ENCODE assay signal across 14 cellular contexts in genomic region chr3:148757238-148757930, GRCh38. TPM values are rescaled to one million over a fixed set of nuclear protein-coding genes. Genes with fewer than 3 reads are reported as not detected.
DNase-seq lines count a peak whose midpoint lies in the region; ATAC-seq and TF ChIP-seq lines count a peak whose summit lies in the region.
"Had no signal": no experiment of that assay in that cellular context is flagged by ENCODE, and none has a peak within 500 bp of the region (broad histone marks: within the 10 kb centered on the region; RNA-seq: fewer than 3 reads in every experiment).

No MANE protein-coding gene starts in this region.

- H2AFZ ChIP-seq in IMR-90 (replicated peaks; ENCODE audit: low read length, poor library complexity), result no peak overlapping the region

- WGBS in IMR-90 (ENCODE audit: extremely low coverage in 2 of 2, insufficient read length in 1 of 2), 2 experiments, result 100% methylated on average over 2 of the region's 8 CpGs; no CpG with 5 or more reads in 1 of the 2 experiments
- 44 to 60% methylated on average over 8 of the region's 8 CpGs for WGBS in lung, 2 donors

- H3K9me3 ChIP-seq in IMR-90 (ENCODE audit: control insufficient read depth, insufficient read depth, low read length), result no peaks in the 10 kb centered on the region
- no peaks in the 10 kb centered on the region for H3K9me3 ChIP-seq in lung (ENCODE audit: control insufficient read depth in 2 of 2, insufficient read depth in 1 of 2, low read length in 1 of 2)
- no peaks in the 10 kb centered on the region for H3K9me3 ChIP-seq in BE2C

- no peak overlapping the region for H3K4me2 ChIP-seq in IMR-90 (ENCODE audit: low read depth, low read length)

- ATAC-seq in IMR-90 (ENCODE audit: low read depth) (peak; percentile 51), lung (ENCODE audit: insufficient read depth, low FRiP score) (peak; percentile 53), GM21447 (IDR thresholded peaks at IDR 0.05; ENCODE audit: unreplicated experiment) (no peak), HG02884 (IDR thresholded peaks at IDR 0.05; ENCODE audit: unreplicated experiment) (no peak)
- ATAC-seq: K562; stimulated activated memory B cell treated with anti-CD40 and anti-IgM and Interleukin-4, amounts not matched to agents 10 μg/mL and 1 μg/mL and 100 μg/mL, for 72 hours had no signal

- POLR2A ChIA-PET in IMR-90 (lab: Charles Lee; ENCODE audit: unreplicated experiment), result no interaction called here

- no peak for TF ChIP-seq POLR2A in IMR-90 (IDR thresholded peaks at IDR 0.05; ENCODE audit: low read depth, low read length)

- H2AK9ac ChIP-seq in IMR-90 (replicated peaks; ENCODE audit: low read depth, low read length, poor library complexity), result no peak overlapping the region

- no peaks in the 10 kb centered on the region for H3K79me1 ChIP-seq in IMR-90 (ENCODE audit: low read depth in 1 of 2, low read length in 2 of 2)

- no peak overlapping the region for H3K27ac ChIP-seq in IMR-90 (ENCODE audit: insufficient read depth, low read length)
- H3K27ac ChIP-seq in lung (ENCODE audit: low read depth in 1 of 2, low read length in 1 of 2), result no peak overlapping the region

- BruUV-seq in IMR-90 (replicated peaks; lab: Mats Ljungman, UMichigan), result no TSS peak

- no peaks in the 10 kb centered on the region for H3K4me1 ChIP-seq in IMR-90 (ENCODE audit: control insufficient read depth, insufficient read depth, low read length)
- H3K4me1 ChIP-seq in lung (ENCODE audit: control insufficient read depth in 2 of 2, insufficient read depth in 2 of 2, low read length in 2 of 2), result no peaks in the 10 kb centered on the region
- no peaks in the 10 kb centered on the region for H3K4me1 ChIP-seq in BE2C

- no peak overlapping the region for H2BK120ac ChIP-seq in IMR-90 (ENCODE audit: low read depth, low read length)

- no peak for TF ChIP-seq RAD21 in IMR-90 (IDR thresholded peaks at IDR 0.05; ENCODE audit: low read length)

- H4K91ac ChIP-seq in IMR-90 (ENCODE audit: insufficient read depth, low read depth, low read length), result no peak overlapping the region

- no peak overlapping the region for H4K8ac ChIP-seq in IMR-90 (ENCODE audit: low read depth in 2 of 2, low read length in 2 of 2)

- H4K5ac ChIP-seq in IMR-90 (ENCODE audit: low read depth, low read length), result no peak overlapping the region

- H3K9ac ChIP-seq in IMR-90 (ENCODE audit: low read depth, low read length), result no peak overlapping the region

- no peaks in the 10 kb centered on the region for H3K36me3 ChIP-seq in IMR-90 (ENCODE audit: control insufficient read depth, insufficient read depth, low read length)
- H3K36me3 ChIP-seq in lung (ENCODE audit: control insufficient read depth in 2 of 2, insufficient read depth in 2 of 2, low read length in 2 of 2), result no peaks in the 10 kb centered on the region
- H3K36me3 ChIP-seq in BE2C, result no peaks in the 10 kb centered on the region

- CTCF ChIA-PET in IMR-90 (lab: Yijun Ruan, JAX), result no interaction called here

- H3K18ac ChIP-seq in IMR-90 (ENCODE audit: low read depth, low read length), result no peak overlapping the region

- H3K9me1 ChIP-seq in IMR-90 (ENCODE audit: insufficient read depth, low read length), result no peaks in the 10 kb centered on the region

- TF ChIP-seq CTCF in AG09319 (IDR thresholded peaks at IDR 0.05; ENCODE audit: low read depth, low read length), result no peak
- TF ChIP-seq CTCF in IMR-90 (conservative IDR thresholded peaks at IDR 0.05; ENCODE audit: low read depth, low read length), result no peak
- no peak for TF ChIP-seq CTCF in lung (IDR thresholded peaks at IDR 0.05; ENCODE audit: control extremely low read depth, extremely low read depth)
- no peak for TF ChIP-seq CTCF in BE2C (IDR thresholded peaks at IDR 0.05; ENCODE audit: low read depth, low read length)

- no peak overlapping the region for H2AK5ac ChIP-seq in IMR-90 (ENCODE audit: low read depth, low read length)

- no peaks in the 10 kb centered on the region; the same call in 1 of the 2 replicates for H3K27me3 ChIP-seq in IMR-90 (ENCODE audit: control insufficient read depth, insufficient read depth, low read length)
- H3K27me3 ChIP-seq in lung (ENCODE audit: control insufficient read depth, insufficient read depth), result no peaks in the 10 kb centered on the region
- H3K27me3 ChIP-seq in BE2C, result no peaks in the 10 kb centered on the region

- H3K56ac ChIP-seq in IMR-90 (ENCODE audit: extremely low read depth, insufficient read depth, low read length), result no peak overlapping the region

- H4K20me1 ChIP-seq in IMR-90 (ENCODE audit: insufficient read depth, low read length), result no peaks in the 10 kb centered on the region

- H3K23ac ChIP-seq in IMR-90 (ENCODE audit: low read depth, low read length), result no peak overlapping the region

- in situ Hi-C loops in IMR-90 (cut with MboI; ENCODE audit: low sequenced_read_pairs), result no loop called here

- H2BK20ac ChIP-seq in IMR-90 (ENCODE audit: low read depth, low read length), result no peak overlapping the region

- dilution Hi-C loops in IMR-90 (cut with HindIII; ENCODE audit: low sequenced_read_pairs, unreplicated experiment), result no loop called here

- intact Hi-C loops in IMR-90 (cut with micrococcal nuclease), result no loop called here

- DNase-seq in AG09319 (ENCODE audit: extremely low read depth, low read depth), result peak; percentile 16
- DNase-seq in IMR-90, result peak; percentile 65
- DNase-seq in astrocyte of the hippocampus (ENCODE audit: low read depth, low spot score), result peak; percentile 67
- no peak for DNase-seq in lung (ENCODE audit: low spot score)
- no peak for DNase-seq in nucleus accumbens (lab: John Stamatoyannopoulos, UW)
- DNase-seq in BE2C, result no peak
- DNase-seq: activated CD8-positive, alpha-beta memory T cell treated with anti-CD3 and anti-CD28 coated beads, Interleukin-2, amount 50 U/mL, for 48 hours; CD4-positive, CD25-positive, alpha-beta regulatory T cell; NCI-H69; T-helper 9 cell had no signal

- H2BK15ac ChIP-seq in IMR-90 (ENCODE audit: low read depth, low read length), result no peak overlapping the region

- no peak overlapping the region for H3K14ac ChIP-seq in IMR-90 (replicated peaks; ENCODE audit: low read depth, low read length)

- no peak overlapping the region for H3K4ac ChIP-seq in IMR-90 (ENCODE audit: low read depth, low read length)

- no peak overlapping the region for H2BK5ac ChIP-seq in IMR-90 (ENCODE audit: low read depth, low read length, poor library complexity, severe bottlenecking)

- H3K4me3 ChIP-seq in IMR-90 (ENCODE audit: insufficient read depth, low read depth, low read length) (no peak overlapping the region), lung (no peak overlapping the region), BE2C (ENCODE audit: low read depth, low read length) (no peak overlapping the region)
- H3K4me3 ChIP-seq: K562 had no signal

TF ChIP-seq in IMR-90, 13 proteins besides CTCF, POLR2A, EP300 and RAD21:
- TF ChIP-seq MAFK (IDR thresholded peaks at IDR 0.05; ENCODE audit: low read depth, low read length) (no peak), CEBPB (IDR thresholded peaks at IDR 0.05; ENCODE audit: low read depth, low read length) (peak; percentile 46; the same call in 1 of the 2 replicates)

RNA-seq across cellular contexts. Expression of gene AGTR1, which starts 59.7 kb away (rescaled TPM):
- total RNA-seq in IMR-90 (2012; rRNA removed) (2.7 and 3.3 TPM in 2 replicates), lung (10 to 100 TPM in 1 of 2 donors, 1 to 10 TPM in 1; 3.2 to 17.9 TPM)
- polyA plus RNA-seq in IMR-90 (2012; rRNA removed) (2.1 and 2.2 TPM in 2 replicates), lung (1 to 10 TPM; 2.9 to 4.2 TPM)
- 0.60 and 0.82 TPM in 2 replicates for polyA plus RNA-seq in IMR-90 (2012; cell fraction: cytosol; rRNA removed)
- polyA plus RNA-seq in IMR-90 (2012; cell fraction: nucleus; rRNA removed; ENCODE audit: low replicate concordance), result 0.46 and 3.2 TPM in 2 replicates
- polyA plus RNA-seq in BE2C (2012; ENCODE audit: insufficient read depth, insufficient read length, low read depth), result not detected
- total RNA-seq: CD4-positive, CD25-positive, alpha-beta regulatory T cell; K562 had no signal
- polyA plus RNA-seq: CD4-positive, CD25-positive, alpha-beta regulatory T cell; K562 had no signal

Comparison
In these comparisons a context has a peak if more than half of its experiments do, and no peak if none do; other contexts are left out.
1. DNase-seq: peak in AG09319 (single experiment), IMR-90 (single experiment) and astrocyte of the hippocampus (single experiment); none in lung (single experiment), nucleus accumbens (0 of 56) and BE2C (single experiment).
2. ATAC-seq: peak in IMR-90 (single experiment) and lung (single experiment); none in GM21447 (single experiment) and HG02884 (single experiment).